ENCODE assay signal across 1 cellular context in the genomic region with DNA sequence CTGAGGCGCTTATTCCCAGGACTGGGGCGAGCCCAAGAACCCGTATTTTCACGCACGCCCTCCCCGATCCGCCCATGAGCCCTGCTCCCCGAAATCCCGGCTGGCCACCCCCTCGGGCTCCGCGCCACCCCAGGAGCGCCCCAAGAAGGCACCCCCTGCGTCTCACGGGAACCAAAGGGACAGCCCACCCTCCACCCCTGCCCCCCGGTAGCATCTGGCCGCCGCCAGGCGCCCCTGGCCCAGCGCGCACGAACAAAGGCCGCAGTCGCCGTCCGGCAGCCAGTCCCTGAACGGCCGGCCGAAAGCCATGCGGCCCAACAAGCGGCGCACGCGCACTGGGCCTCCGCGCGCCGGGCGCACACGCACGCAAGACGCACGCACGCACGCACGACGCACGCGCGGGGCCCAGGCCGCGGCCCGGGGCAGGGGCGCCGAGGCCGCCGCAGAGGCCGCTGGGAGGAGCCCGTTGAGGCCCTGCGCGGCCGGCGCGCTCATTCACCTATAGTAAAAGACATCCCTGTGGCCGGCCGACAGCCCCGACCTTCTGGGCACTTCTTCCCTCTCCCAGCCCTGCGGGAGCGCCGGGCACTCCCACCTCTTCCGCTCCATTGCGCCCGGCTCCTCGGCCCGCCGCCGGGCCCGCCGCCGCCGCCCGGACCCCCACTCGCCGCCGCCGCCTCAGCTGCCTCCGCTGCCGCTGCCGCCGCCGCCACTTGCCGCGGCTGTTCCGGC.
TF ChIP-seq lines count a peak whose summit lies in the region.

No MANE protein-coding gene starts in this region.

TF ChIP-seq in K562, 482 proteins besides CTCF, POLR2A, EP300 and RAD21 (continues in another document):
- TF ChIP-seq ZNF24 (IDR thresholded peaks at IDR 0.05) (no peak), ERF (CRISPR knock-in tag; IDR thresholded peaks at IDR 0.05) (peak; percentile 75; the same call in 1 of the 2 replicates), GATAD2B (IDR thresholded peaks at IDR 0.05; ENCODE audit: borderline replicate concordance) (peak; percentile 81; the same call in 1 of the 2 replicates), SUPT5H (IDR thresholded peaks at IDR 0.05) (peak; percentile 93), ZHX1 (conservative IDR thresholded peaks at IDR 0.05; ENCODE audit: low read length) (no peak), MEIS2 (IDR thresholded peaks at IDR 0.05; ENCODE audit: partially characterized antibody) (peak; percentile 87), SRSF1 (IDR thresholded peaks at IDR 0.05; ENCODE audit: low read depth, low read length) (no peak), ZNF589 (CRISPR knock-in tag; IDR thresholded peaks at IDR 0.05; ENCODE audit: low read depth) (peak; percentile 33; the same call in 1 of the 2 replicates), ZNF583 (CRISPR knock-in tag; IDR thresholded peaks at IDR 0.05) (no peak), CHCHD3 (CRISPR knock-in tag; IDR thresholded peaks at IDR 0.05) (no peak), ASH1L (IDR thresholded peaks at IDR 0.05; ENCODE audit: borderline replicate concordance, low read depth, partially characterized antibody) (no peak), ZNF507 (tag; conservative IDR thresholded peaks at IDR 0.05) (no peak), HDAC6 (IDR thresholded peaks at IDR 0.05; ENCODE audit: low read depth, low read length) (no peak), ZNF518B (CRISPR knock-in tag; IDR thresholded peaks at IDR 0.05) (no peak), HMGN3 (IDR thresholded peaks at IDR 0.05; ENCODE audit: borderline replicate concordance, extremely low read depth, insufficient read length, low read depth, low read length) (peak; percentile 48), HNRNPL (IDR thresholded peaks at IDR 0.05; ENCODE audit: low read depth, low read length) (0 out of 2 replicates have a peak, but pooled peaks have one; percentile 14), PRDM10 (IDR thresholded peaks at IDR 0.05; ENCODE audit: partially characterized antibody) (no peak), ZNF197 (CRISPR knock-in tag; IDR thresholded peaks at IDR 0.05; ENCODE audit: low read depth) (no peak), KDM5B (IDR thresholded peaks at IDR 0.05; ENCODE audit: insufficient replicate concordance, low read depth, low read length) (peak; percentile 80), KLF16 (IDR thresholded peaks at IDR 0.05) (no peak), KAT7 (CRISPR knock-in tag; IDR thresholded peaks at IDR 0.05; ENCODE audit: borderline replicate concordance) (0 out of 2 replicates have a peak, but pooled peaks have one; percentile 33), POLR2AphosphoS2 (IDR thresholded peaks at IDR 0.05; ENCODE audit: low read length) (no peak; the same call in 1 of the 2 replicates), RBFOX2 (IDR thresholded peaks at IDR 0.05; ENCODE audit: low read depth, low read length) (peak; percentile 84), COPS2 (conservative IDR thresholded peaks at IDR 0.05) (no peak), CEBPG (CRISPR knock-in tag; IDR thresholded peaks at IDR 0.05) (0 out of 2 replicates have a peak, but pooled peaks have one; percentile 13), CEBPG (tag; conservative IDR thresholded peaks at IDR 0.05 in 1 of 2, IDR thresholded peaks at IDR 0.05 in 1 of 2) (no peak), CTCFL (IDR thresholded peaks at IDR 0.05; ENCODE audit: borderline replicate concordance, insufficient read depth, low read depth, low read length, poor library complexity, severe bottlenecking) (peak; percentile 5), GABPB1 (CRISPR knock-in tag; IDR thresholded peaks at IDR 0.05) (peak; percentile 20; the same call in 1 of the 2 replicates), CTBP1 (IDR thresholded peaks at IDR 0.05; ENCODE audit: borderline replicate concordance) (peak; percentile 95), TCF15 (CRISPR knock-in tag; IDR thresholded peaks at IDR 0.05) (no peak), ZNF830 (CRISPR knock-in tag; IDR thresholded peaks at IDR 0.05) (0 out of 2 replicates have a peak, but pooled peaks have one; percentile 37), FOXA3 (CRISPR knock-in tag; conservative IDR thresholded peaks at IDR 0.05 in 1 of 2, IDR thresholded peaks at IDR 0.05 in 1 of 2) (no peak), ZNF395 (CRISPR knock-in tag; IDR thresholded peaks at IDR 0.05) (peak; percentile 29; the same call in 1 of the 2 replicates), NRF1 (conservative IDR thresholded peaks at IDR 0.05 in 1 of 2, IDR thresholded peaks at IDR 0.05 in 1 of 2) (peak; percentile 93 to 95), NCOA6 (IDR thresholded peaks at IDR 0.05) (peak; percentile 65; the same call in 1 of the 2 replicates)
- TF ChIP-seq, protein P1, sequence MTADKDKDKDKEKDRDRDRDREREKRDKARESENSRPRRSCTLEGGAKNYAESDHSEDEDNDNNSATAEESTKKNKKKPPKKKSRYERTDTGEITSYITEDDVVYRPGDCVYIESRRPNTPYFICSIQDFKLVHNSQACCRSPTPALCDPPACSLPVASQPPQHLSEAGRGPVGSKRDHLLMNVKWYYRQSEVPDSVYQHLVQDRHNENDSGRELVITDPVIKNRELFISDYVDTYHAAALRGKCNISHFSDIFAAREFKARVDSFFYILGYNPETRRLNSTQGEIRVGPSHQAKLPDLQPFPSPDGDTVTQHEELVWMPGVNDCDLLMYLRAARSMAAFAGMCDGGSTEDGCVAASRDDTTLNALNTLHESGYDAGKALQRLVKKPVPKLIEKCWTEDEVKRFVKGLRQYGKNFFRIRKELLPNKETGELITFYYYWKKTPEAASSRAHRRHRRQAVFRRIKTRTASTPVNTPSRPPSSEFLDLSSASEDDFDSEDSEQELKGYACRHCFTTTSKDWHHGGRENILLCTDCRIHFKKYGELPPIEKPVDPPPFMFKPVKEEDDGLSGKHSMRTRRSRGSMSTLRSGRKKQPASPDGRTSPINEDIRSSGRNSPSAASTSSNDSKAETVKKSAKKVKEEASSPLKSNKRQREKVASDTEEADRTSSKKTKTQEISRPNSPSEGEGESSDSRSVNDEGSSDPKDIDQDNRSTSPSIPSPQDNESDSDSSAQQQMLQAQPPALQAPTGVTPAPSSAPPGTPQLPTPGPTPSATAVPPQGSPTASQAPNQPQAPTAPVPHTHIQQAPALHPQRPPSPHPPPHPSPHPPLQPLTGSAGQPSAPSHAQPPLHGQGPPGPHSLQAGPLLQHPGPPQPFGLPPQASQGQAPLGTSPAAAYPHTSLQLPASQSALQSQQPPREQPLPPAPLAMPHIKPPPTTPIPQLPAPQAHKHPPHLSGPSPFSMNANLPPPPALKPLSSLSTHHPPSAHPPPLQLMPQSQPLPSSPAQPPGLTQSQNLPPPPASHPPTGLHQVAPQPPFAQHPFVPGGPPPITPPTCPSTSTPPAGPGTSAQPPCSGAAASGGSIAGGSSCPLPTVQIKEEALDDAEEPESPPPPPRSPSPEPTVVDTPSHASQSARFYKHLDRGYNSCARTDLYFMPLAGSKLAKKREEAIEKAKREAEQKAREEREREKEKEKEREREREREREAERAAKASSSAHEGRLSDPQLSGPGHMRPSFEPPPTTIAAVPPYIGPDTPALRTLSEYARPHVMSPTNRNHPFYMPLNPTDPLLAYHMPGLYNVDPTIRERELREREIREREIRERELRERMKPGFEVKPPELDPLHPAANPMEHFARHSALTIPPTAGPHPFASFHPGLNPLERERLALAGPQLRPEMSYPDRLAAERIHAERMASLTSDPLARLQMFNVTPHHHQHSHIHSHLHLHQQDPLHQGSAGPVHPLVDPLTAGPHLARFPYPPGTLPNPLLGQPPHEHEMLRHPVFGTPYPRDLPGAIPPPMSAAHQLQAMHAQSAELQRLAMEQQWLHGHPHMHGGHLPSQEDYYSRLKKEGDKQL (CRISPR knock-in tag; IDR thresholded peaks at IDR 0.05; ENCODE audit: borderline replicate concordance) = no peak
- TF ChIP-seq, protein P2, sequence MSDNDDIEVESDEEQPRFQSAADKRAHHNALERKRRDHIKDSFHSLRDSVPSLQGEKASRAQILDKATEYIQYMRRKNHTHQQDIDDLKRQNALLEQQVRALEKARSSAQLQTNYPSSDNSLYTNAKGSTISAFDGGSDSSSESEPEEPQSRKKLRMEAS (CRISPR knock-in tag; IDR thresholded peaks at IDR 0.05) = peak; percentile 89
